27 cellular contexts compared by ENCODE assay signal in genomic region chrX:22310779-22311178, GRCh38. TPM values are rescaled to one million over a fixed set of nuclear protein-coding genes. Genes with fewer than 3 reads are reported as not detected.
"Had no signal": no experiment of that assay in that cellular context is flagged by ENCODE, and none has a peak within 500 bp of the region (broad histone marks: within the 10 kb centered on the region; RNA-seq: fewer than 3 reads in every experiment).

No MANE protein-coding gene starts in this region.

- H3K4me3 ChIP-seq: breast epithelium, heart right ventricle, left ventricle myocardium inferior, smooth muscle cell, stomach had no signal

- H3K27me3 ChIP-seq: breast epithelium, stomach had no signal

- ATAC-seq: activated CD8-positive, alpha-beta memory T cell treated with anti-CD3 and anti-CD28 coated beads, Interleukin-2, amount 10 ng/mL, durations not matched to agents 7 days and 5 days; activated T-helper 17 cell treated with anti-CD3 and anti-CD28 coated beads, Interleukin-2, amount 50 U/mL, for 72 hours; effector memory CD8-positive, alpha-beta T cell; heart right ventricle; right cardiac atrium; stimulated activated effector memory CD8-positive, alpha-beta T cell treated with anti-CD3 and anti-CD28 coated beads, Interleukin-12 subunit alpha, Interleukin-12 subunit beta, amount 100 ng/mL, for 72 hours had no signal

- H3K27ac ChIP-seq: breast epithelium, epithelial cell of prostate, heart right ventricle, left ventricle myocardium inferior, stomach had no signal

- H3K4me1 ChIP-seq: breast epithelium, heart right ventricle, left ventricle myocardium inferior, stomach had no signal

- H3K36me3 ChIP-seq: breast epithelium, heart right ventricle, left ventricle myocardium inferior, stomach had no signal

- H3K4me2 ChIP-seq: smooth muscle cell had no signal

- DNase-seq: activated B cell treated with CpG ODN at 0.5 μM for 24 hours; activated CD4-positive, alpha-beta memory T cell treated with anti-CD3 and anti-CD28 coated beads for 36 hours; activated CD4-positive, alpha-beta T cell treated with anti-CD3 and anti-CD28 coated beads for 4 hours; activated CD8-positive, alpha-beta memory T cell treated with anti-CD3 and anti-CD28 coated beads, Interleukin-2, amount 10 ng/mL, durations not matched to agents 7 days and 5 days; activated naive CD4-positive, alpha-beta T cell; aorta; effector memory CD8-positive, alpha-beta T cell; heart right ventricle; kidney glomerular epithelial cell; left ventricle myocardium inferior; occipital lobe; right cardiac atrium; stimulated activated CD4-positive, alpha-beta T cell treated with anti-CD3 and anti-CD28 coated beads, Interleukin-4, amount 100 ng/mL, for 24 hours; stomach; trophoblast cell had no signal

- FAIRE-seq: TTC549 had no signal

- H3K9me3 ChIP-seq: breast epithelium, heart right ventricle, left ventricle myocardium inferior had no signal

RNA-seq across cellular contexts. Expression of gene CBLL2, which starts 38.1 kb away (rescaled TPM):
- total RNA-seq: activated B cell treated with CpG ODN at 0.5 μM for 24 hours; activated CD4-positive, alpha-beta memory T cell treated with anti-CD3 and anti-CD28 coated beads for 36 hours; activated CD8-positive, alpha-beta memory T cell treated with anti-CD3 and anti-CD28 coated beads, Interleukin-2, amount 10 ng/mL, durations not matched to agents 7 days and 5 days; activated T-helper 17 cell treated with anti-CD3 and anti-CD28 coated beads, Interleukin-2, amount 50 U/mL, for 72 hours; aorta; breast epithelium; cerebellum; dermis microvascular lymphatic vessel endothelial cell; heart right ventricle; left ventricle myocardium inferior; mononuclear cell; occipital lobe; progenitor cell of endocrine pancreas; right cardiac atrium; smooth muscle cell; stomach; temporal lobe had no signal
- polyA plus RNA-seq: aorta, heart right ventricle, neural cell, right cardiac atrium, smooth muscle cell, stomach had no signal
